14 cellular contexts compared by ENCODE assay signal in the genomic region with DNA sequence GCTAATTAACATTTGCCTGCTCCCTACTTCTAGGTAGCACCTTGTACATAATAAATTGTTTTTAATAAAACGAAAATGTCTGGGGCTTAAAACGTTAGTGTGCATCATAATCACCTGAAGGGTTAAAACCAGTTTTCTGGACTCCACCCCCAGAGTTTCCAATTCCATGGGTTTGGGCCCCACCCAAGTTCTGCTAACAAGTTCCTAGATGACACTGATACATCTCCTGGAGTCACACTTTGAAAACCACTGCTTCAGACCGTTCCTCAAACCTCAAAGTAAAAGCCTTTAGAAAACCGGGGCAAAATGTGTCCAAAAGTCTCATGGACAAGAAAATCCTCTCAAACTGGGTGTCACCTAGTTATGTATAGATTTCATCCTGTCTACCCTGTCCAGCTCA. TPM values are rescaled to one million over a fixed set of nuclear protein-coding genes. Genes with fewer than 3 reads are reported as not detected.
DNase-seq lines count a peak whose midpoint lies in the region; ATAC-seq, FAIRE-seq and TF ChIP-seq lines count a peak whose summit lies in the region.
"Had no signal": no experiment of that assay in that cellular context is flagged by ENCODE, and none has a peak within 500 bp of the region (broad histone marks: within the 10 kb centered on the region; RNA-seq: fewer than 3 reads in every experiment).

No MANE protein-coding gene starts in this region.

- intact Hi-C loops in PC-9 (cut with micrococcal nuclease; ENCODE audit: unreplicated experiment) = loop anchor here (2.0 kb wide), 3 partner anchors 58 to 150 kb away; no protein-coding TSS in a partner anchor
- intact Hi-C loops in CD4-positive, alpha-beta memory T cell (cut with micrococcal nuclease) = no loop called here

- no peak overlapping the region for H3K9ac ChIP-seq in H1 (replicated peaks in 1 of 4; ENCODE audit: extremely low read depth in 1 of 4, low read depth in 3 of 4, low read length in 3 of 4)

- no peak for TF ChIP-seq CTCF in PC-9 (conservative IDR thresholded peaks at IDR 0.05)
- no peak for TF ChIP-seq CTCF in H1 (IDR thresholded peaks at IDR 0.05; ENCODE audit: control extremely low read depth in 1 of 3, insufficient read depth in 1 of 3, low read depth in 1 of 3, low read length in 3 of 3)
- no peak for TF ChIP-seq CTCF in osteocyte (IDR thresholded peaks at IDR 0.05)

- peaks cover 33% of the 10 kb centered on the region for H3K4me1 Mint-ChIP-seq in osteocyte (ENCODE audit: unreplicated experiment)
- peaks cover 63 to 85% (median 75%) of the 10 kb centered on the region in 4 donors for H3K4me1 Mint-ChIP-seq in CD4-positive, alpha-beta memory T cell

- POLR2A ChIA-PET in PC-9 (lab: Charles Lee; ENCODE audit: unreplicated experiment) = interaction anchor here (0.5 to 0.9 kb wide), 2 partner anchors 55 to 101 kb away, joined by 3 read pairs; no protein-coding TSS in a partner anchor
- POLR2A ChIA-PET in H1 (lab: Charles Lee; ENCODE audit: partially characterized antibody) = interaction anchor here (1.5 kb wide), 1 partner anchor 9 kb away, joined by 6 read pairs; the partner anchor contains the start of gene OSBPL3
- POLR2A ChIA-PET in CD4-positive, alpha-beta memory T cell (lab: Charles Lee; ENCODE audit: partially characterized antibody) = interaction anchor here (0.6 to 15.0 kb wide), 3 partner anchors 9 to 195 kb away, joined by 3 to 141 read pairs (median 3); partner anchors contain the start of gene OSBPL3

- no peak for TF ChIP-seq POLR2A in H1 (IDR thresholded peaks at IDR 0.05; ENCODE audit: control extremely low read depth in 1 of 2, low read depth in 2 of 2, low read length in 2 of 2)

- no peak overlapping the region for H3K14ac ChIP-seq in H1 (ENCODE audit: insufficient read length)

- no peak for TF ChIP-seq EP300 in H1 (IDR thresholded peaks at IDR 0.05; ENCODE audit: borderline replicate concordance in 1 of 2, low read depth in 2 of 2, low read length in 2 of 2)

- no peak overlapping the region for H3K4ac ChIP-seq in H1 (replicated peaks; ENCODE audit: insufficient read length, low read depth, low read length)

- peaks cover 35% of the 10 kb centered on the region for H3F3A ChIP-seq in PC-9 (ENCODE audit: insufficient read depth, low read depth)

- no peak overlapping the region for H3K56ac ChIP-seq in H1 (replicated peaks; ENCODE audit: insufficient read length, low read depth, low read length)

- H3K23ac ChIP-seq in H1 (ENCODE audit: insufficient read length) = no peak overlapping the region

- H3K4me2 ChIP-seq in PC-9 = peak overlapping the region; percentile 17; the same call in 1 of the 2 replicates
- H3K4me2 ChIP-seq in H1 (ENCODE audit: insufficient read depth in 1 of 2, low read depth in 2 of 2, low read length in 2 of 2) = no peak overlapping the region

- no peak for FAIRE-seq in H1 (lab: Jason Lieb, UNC)

- H3K4me1 ChIP-seq in PC-9 (replicated peaks; ENCODE audit: insufficient read depth) (peaks cover 66% of the 10 kb centered on the region), H1 (replicated peaks in 1 of 4; ENCODE audit: control insufficient read depth in 3 of 4, insufficient read depth in 4 of 4, low read length in 3 of 4) (peaks cover 0 to 20% (median 5%) of the 10 kb centered on the region in 4 experiments; a peak in 4 of 7 replicates)
- H3K4me1 ChIP-seq in CD4-positive, alpha-beta memory T cell (ENCODE audit: insufficient read depth, low read length) = peaks cover 70% of the 10 kb centered on the region

- CTCF ChIA-PET in PC-9 (lab: Charles Lee) (interaction anchor here (2.1 kb wide), 1 partner anchor 10 kb away, joined by 4 read pairs; no protein-coding TSS in a partner anchor), H1 (lab: Charles Lee; ENCODE audit: partially characterized antibody) (no interaction called here)
- CTCF ChIA-PET in CD4-positive, alpha-beta memory T cell (lab: Charles Lee; ENCODE audit: partially characterized antibody) = interaction anchor here (2.2 to 3.0 kb wide), 2 partner anchors 9 to 150 kb away, joined by 5 to 12 read pairs; partner anchors contain the start of gene OSBPL3

- H3K27ac ChIP-seq in PC-9 (peak overlapping the region; percentile 10; the same call in 1 of the 2 replicates), H1 (ENCODE audit: low read depth, low read length) (no peak overlapping the region)
- H3K27ac ChIP-seq in CD4-positive, alpha-beta memory T cell (ENCODE audit: low read depth, low read length) = no peak overlapping the region

- ATAC-seq in HG03108 (IDR thresholded peaks at IDR 0.05; ENCODE audit: unreplicated experiment) = no peak

- H2BK5ac ChIP-seq in H1 (ENCODE audit: low read depth, low read length) = peak overlapping the region; percentile 89; the same call in 1 of the 2 replicates

- no peaks in the 10 kb centered on the region for H3K36me3 Mint-ChIP-seq in osteocyte (ENCODE audit: unreplicated experiment)
- no peaks in the 10 kb centered on the region for H3K36me3 Mint-ChIP-seq in CD4-positive, alpha-beta memory T cell

- DNase-seq in EL (peak; percentile 12), PC-9 (peak; percentile 28 to 38), H1 (ENCODE audit: low read depth in 1 of 2, low spot score in 2 of 2) (no peak), osteocyte (ENCODE audit: extremely low spot score, unreplicated experiment) (no peak), MV-4-11 (lab: John Stamatoyannopoulos, UW) (no peak), NCI-H524 treated with DMSO at 0.1 percent for 48 hours (lab: John Stamatoyannopoulos, UW) (no peak)
- no peak for DNase-seq in CD4-positive, alpha-beta memory T cell
- DNase-seq: endodermal cell; NCI-H1436 treated with DMSO at 0.1 percent for 48 hours; stimulated activated CD4-positive, alpha-beta T cell treated with anti-CD3 and anti-CD28 coated beads, Interleukin-4, amount 100 ng/mL, for 24 hours; T-helper 1 cell had no signal

- H3K79me2 ChIP-seq in PC-9 (ENCODE audit: low read depth) (peaks cover 95% of the 10 kb centered on the region), H1 (ENCODE audit: control insufficient read depth in 1 of 2, insufficient read depth in 2 of 2, low read length in 2 of 2) (peaks cover 0 to 43% of the 10 kb centered on the region in 2 experiments; a peak in 2 of 4 replicates)

- H3K36me3 ChIP-seq in PC-9 (ENCODE audit: low read depth) = no peaks in the 10 kb centered on the region
- H3K36me3 ChIP-seq in H1 (ENCODE audit: control insufficient read depth in 2 of 4, insufficient read depth in 4 of 4, low read length in 3 of 4) = no peaks in the 10 kb centered on the region
- no peaks in the 10 kb centered on the region for H3K36me3 ChIP-seq in CD4-positive, alpha-beta memory T cell (ENCODE audit: insufficient read depth, low read length)

- no peak overlapping the region; the same call in 1 of the 2 replicates for H2BK20ac ChIP-seq in H1 (ENCODE audit: low read length)

- TSS peak; percentile 2 for BruUV-seq in PC-9 (replicated peaks; lab: Mats Ljungman, UMichigan)

- H4K5ac ChIP-seq in H1 (ENCODE audit: insufficient read length, low read depth, low read length) = no peak overlapping the region

- no peak for TF ChIP-seq RAD21 in H1 (IDR thresholded peaks at IDR 0.05 in 1 of 2, conservative IDR thresholded peaks at IDR 0.05 in 1 of 2; ENCODE audit: low read depth in 2 of 2, low read length in 2 of 2)

- H4K91ac ChIP-seq in H1 (replicated peaks; ENCODE audit: insufficient read length, low read length) = no peak overlapping the region

- H2BK12ac ChIP-seq in H1 (ENCODE audit: low read depth, low read length) = no peak overlapping the region

- no peaks in the 10 kb centered on the region for H3K9me3 ChIP-seq in PC-9 (ENCODE audit: insufficient read depth, low read depth)
- H3K9me3 ChIP-seq in H1 (ENCODE audit: insufficient read depth in 2 of 2, low read depth in 1 of 2, low read length in 1 of 2) = no peaks in the 10 kb centered on the region
- H3K9me3 ChIP-seq in CD4-positive, alpha-beta memory T cell (ENCODE audit: control insufficient read depth in 1 of 2, low read length in 2 of 2) = no peaks in the 10 kb centered on the region

- H2BK120ac ChIP-seq in H1 (replicated peaks; ENCODE audit: low read depth, low read length) = no peak overlapping the region

- H3K4me3 Mint-ChIP-seq in osteocyte (ENCODE audit: unreplicated experiment) = no peak overlapping the region
- H3K4me3 Mint-ChIP-seq in CD4-positive, alpha-beta memory T cell = peak overlapping the region in 1 of 8 donors; percentile 56
- H3K4me3 Mint-ChIP-seq: activated naive CD8-positive, alpha-beta T cell; endodermal cell had no signal

- 82% methylated on average over 4 of the region's 4 CpGs; no CpG with 5 or more reads in 1 of the 2 experiments for WGBS in H1 (ENCODE audit: extremely low coverage in 1 of 2, insufficient coverage in 1 of 2, insufficient read length in 1 of 2, insufficient replicate concordance in 2 of 2, low coverage in 1 of 2, low lambda C conversion rate in 2 of 2, missing lambda C conversion rate in 1 of 2), 2 experiments

- no peaks in the 10 kb centered on the region; the same call in 1 of the 2 replicates for H3K23me2 ChIP-seq in H1 (ENCODE audit: low read depth, low read length)

- H3K4me3 ChIP-seq in PC-9 = no peak overlapping the region
- H3K4me3 ChIP-seq in H1 (ENCODE audit: extremely low read depth in 1 of 4, insufficient read depth in 2 of 4, low read depth in 3 of 4, low read length in 4 of 4) = no peak overlapping the region
- no peak overlapping the region for H3K4me3 ChIP-seq in CD4-positive, alpha-beta memory T cell (ENCODE audit: low read length in 2 of 2)

- no peaks in the 10 kb centered on the region for H3K27me3 Mint-ChIP-seq in osteocyte (ENCODE audit: unreplicated experiment)
- H3K27me3 Mint-ChIP-seq in CD4-positive, alpha-beta memory T cell = no peaks in the 10 kb centered on the region
- H3K27me3 Mint-ChIP-seq: activated naive CD8-positive, alpha-beta T cell had no signal

- H4K20me1 ChIP-seq in PC-9 (ENCODE audit: insufficient read depth) (no peaks in the 10 kb centered on the region), H1 (replicated peaks in 1 of 2; ENCODE audit: control insufficient read depth in 1 of 2, insufficient read depth in 2 of 2, low read length in 2 of 2) (peaks cover 0 to 1% of the 10 kb centered on the region in 2 experiments)

- H2AK5ac ChIP-seq in H1 (ENCODE audit: low read depth, low read length) = no peak overlapping the region

- no peak overlapping the region for H4K8ac ChIP-seq in H1 (ENCODE audit: extremely low read depth, insufficient read depth, low read length)

- no peaks in the 10 kb centered on the region for H3K9me2 ChIP-seq in PC-9 (ENCODE audit: insufficient read depth)

- H2AFZ ChIP-seq in PC-9 = no peak overlapping the region
- no peak overlapping the region for H2AFZ ChIP-seq in H1 (ENCODE audit: low read length)

- H3K9me3 Mint-ChIP-seq in osteocyte (ENCODE audit: unreplicated experiment) = no peaks in the 10 kb centered on the region
- H3K9me3 Mint-ChIP-seq in CD4-positive, alpha-beta memory T cell = no peaks in the 10 kb centered on the region
- H3K9me3 Mint-ChIP-seq: endodermal cell had no signal

- H2BK15ac ChIP-seq in H1 (ENCODE audit: low read length) = no peak overlapping the region

- H3K27ac Mint-ChIP-seq in osteocyte (ENCODE audit: unreplicated experiment) = peak overlapping the region; percentile 85
- no peak overlapping the region for H3K27ac Mint-ChIP-seq in CD4-positive, alpha-beta memory T cell
- H3K27ac Mint-ChIP-seq: endodermal cell, progenitor cell of endocrine pancreas had no signal

- H3K18ac ChIP-seq in H1 (ENCODE audit: extremely low read depth, low read length) = peak overlapping the region; percentile 3; the same call in 1 of the 2 replicates

- no peaks in the 10 kb centered on the region; the same call in 1 of the 2 replicates for H3K79me1 ChIP-seq in H1 (ENCODE audit: low read depth, low read length)

- H3K27me3 ChIP-seq in PC-9 (ENCODE audit: insufficient read depth, low read depth) (no peaks in the 10 kb centered on the region), H1 (replicated peaks in 1 of 4; ENCODE audit: control insufficient read depth in 3 of 4, extremely low read depth in 1 of 4, insufficient read depth in 3 of 4, low read length in 3 of 4) (no peaks in the 10 kb centered on the region)
- no peaks in the 10 kb centered on the region for H3K27me3 ChIP-seq in CD4-positive, alpha-beta memory T cell (ENCODE audit: insufficient read depth, low read length)

RNA-seq across cellular contexts. Expression of gene OSBPL3, which starts 9.3 kb away (rescaled TPM):
- 87.6 and 88.4 TPM in 2 replicates for total RNA-seq in PC-9 (2021)
- 9.4 and 13.9 TPM in 2 replicates for total RNA-seq in H1 (2021; fragmentation: NEBNext Ultra II Directional; extraction: Animal tissue kit (Norgen Biotek cat#: 25700))
- 2.2 and 2.8 TPM in 2 replicates for polyA plus RNA-seq in H1 (2011; rRNA removed)
- 4.4 TPM for polyA plus RNA-seq in H1 (2011; cell fraction: cytosol; rRNA removed)
- polyA plus RNA-seq in H1 (2011; cell fraction: nucleus; rRNA removed) = 8.4 TPM
- polyA plus RNA-seq in H1 (2012, experiment 1 of 2) = 3.6 to 7.1 TPM (median 5.6 TPM) in 4 replicates
- polyA plus RNA-seq in H1 (2012, experiment 2 of 2) = 0.46 TPM
- polyA plus RNA-seq in H1 (2013, experiment 1 of 2) = 5.0 TPM
- 4.4 TPM for polyA plus RNA-seq in H1 (2013, experiment 2 of 2)
- 12.0 and 13.7 TPM in 2 replicates for polyA minus RNA-seq in H1 (2011; rRNA and poly(A)+ RNA removed)
- 6.8 TPM for polyA minus RNA-seq in H1 (2011; cell fraction: cytosol; rRNA and poly(A)+ RNA removed)
- polyA minus RNA-seq in H1 (2011; cell fraction: nucleus; rRNA and poly(A)+ RNA removed) = 17.8 TPM
- 7.7 and 8.0 TPM in 2 replicates for total RNA-seq in osteocyte
- 10 to 100 TPM; 61.2 to 72.7 TPM for total RNA-seq in CD4-positive, alpha-beta memory T cell
- 10 to 100 TPM in 1 of 2 donors, 1 to 10 TPM in 1; 6.9 to 19.7 TPM for polyA plus RNA-seq in CD4-positive, alpha-beta memory T cell

Comparison
In these comparisons a context has a peak if more than half of its experiments do, and no peak if none do; other contexts are left out.
1. DNase-seq: peak in EL (single experiment) and PC-9 (2 of 2); none in H1 (0 of 2), osteocyte (single experiment), MV-4-11 (single experiment), CD4-positive, alpha-beta memory T cell (0 of 5) and NCI-H524 treated with DMSO at 0.1 percent for 48 hours (single experiment).